8 cellular contexts compared by ENCODE assay signal in genomic region chr20:31951203-31951529, GRCh38. TPM values are rescaled to one million over a fixed set of nuclear protein-coding genes. Genes with fewer than 3 reads are reported as not detected.
DNase-seq lines count a peak whose midpoint lies in the region; ATAC-seq, FAIRE-seq and TF ChIP-seq lines count a peak whose summit lies in the region.

No MANE protein-coding gene starts in this region.

- H3K9me3 ChIP-seq in CD4-positive, alpha-beta T cell (ENCODE audit: control insufficient read depth, low read length): no peaks in the 10 kb centered on the region
- H3K9me3 ChIP-seq in OCI-LY7 (ENCODE audit: low read length) (peaks cover 13% of the 10 kb centered on the region), endothelial cell of umbilical vein (replicated peaks; ENCODE audit: control insufficient read depth, insufficient read depth, low read length) (no peaks in the 10 kb centered on the region), neuronal stem cell (replicated peaks in 1 of 2; ENCODE audit: control insufficient read depth in 2 of 2, insufficient read depth in 1 of 2, low read depth in 1 of 2, low read length in 2 of 2) (peaks cover 0 to 8% of the 10 kb centered on the region in 2 donors)

- POLR2A ChIA-PET in CD4-positive, alpha-beta T cell (lab: Charles Lee): interaction anchor here (1.0 to 1.6 kb wide), 3 partner anchors 72 to 158 kb away, joined by 3 to 5 read pairs (median 5); partner anchors contain the start of gene TM9SF4
- POLR2A ChIA-PET in OCI-LY7 (lab: Charles Lee): interaction anchor here (0.9 to 1.6 kb wide), 2 partner anchors 71 to 91 kb away, joined by 3 to 4 read pairs; no protein-coding TSS in a partner anchor
- POLR2A ChIA-PET in endothelial cell of umbilical vein (lab: Charles Lee): interaction anchor here (1.3 kb wide), 1 partner anchor 96 kb away, joined by 4 read pairs; no protein-coding TSS in a partner anchor

- H3K27me3 Mint-ChIP-seq in CD4-positive, alpha-beta T cell: peaks cover 18% of the 10 kb centered on the region

- H2BK12ac ChIP-seq in neuronal stem cell (ENCODE audit: low read length): no peak overlapping the region

- peaks cover 8% of the 10 kb centered on the region for H3K79me1 ChIP-seq in neuronal stem cell (ENCODE audit: low read depth, low read length)

- CTCF ChIA-PET in CD4-positive, alpha-beta T cell (lab: Charles Lee): interaction anchor here (0.5 to 2.3 kb wide), 5 partner anchors 14 to 164 kb away, joined by 3 to 23 read pairs (median 4); partner anchors contain the start of gene XKR7
- CTCF ChIA-PET in OCI-LY7 (lab: Charles Lee; ENCODE audit: unreplicated experiment): interaction anchor here (0.9 to 2.5 kb wide), 2 partner anchors 66 to 97 kb away, joined by 4 to 7 read pairs; no protein-coding TSS in a partner anchor
- CTCF ChIA-PET in endothelial cell of umbilical vein (lab: Charles Lee): interaction anchor here (0.8 to 2.7 kb wide), 17 partner anchors 9 to 128 kb away, joined by 3 to 64 read pairs (median 8); partner anchors contain the start of gene XKR7

- TF ChIP-seq CTCF in CD4-positive, alpha-beta T cell (IDR thresholded peaks at IDR 0.05): no peak
- TF ChIP-seq CTCF in OCI-LY7 (conservative IDR thresholded peaks at IDR 0.05; ENCODE audit: low read length) (no peak), endothelial cell of umbilical vein (IDR thresholded peaks at IDR 0.05; ENCODE audit: extremely low read depth in 1 of 2, insufficient read depth in 1 of 2, low read depth in 1 of 2, low read length in 2 of 2) (no peak)

- H3K9me2 ChIP-seq in OCI-LY7 (ENCODE audit: insufficient read depth, low read length): no peaks in the 10 kb centered on the region

- H3K9me3 Mint-ChIP-seq in CD4-positive, alpha-beta T cell: no peaks in the 10 kb centered on the region

- no peak for DNase-seq in CD4-positive, alpha-beta T cell
- DNase-seq in OCI-LY7 (ENCODE audit: low spot score) (no peak), endothelial cell of umbilical vein (ENCODE audit: low read depth, low spot score) (no peak), neuronal stem cell (ENCODE audit: low spot score) (no peak), Ammon's horn (ENCODE audit: low spot score) (no peak), NCI-H510A (lab: John Stamatoyannopoulos, UW) (no peak), AML-193 (lab: John Stamatoyannopoulos, UW) (no peak)

- H3K4me3 Mint-ChIP-seq in CD4-positive, alpha-beta T cell: peak overlapping the region; percentile 98

- intact Hi-C loops in CD4-positive, alpha-beta T cell (cut with DNase I, micrococcal nuclease): loop anchor here in 1 of 2 experiments (5.0 to 10.0 kb wide), 2 partner anchors 256 to 1714 kb away; partner anchors contain the start of genes ACTL10, C20orf144, PLAGL2 and POFUT1
- intact Hi-C loops in OCI-LY7 (cut with micrococcal nuclease; ENCODE audit: unreplicated experiment): loop anchor here (5.0 kb wide), 1 partner anchor 156 kb away; the partner anchor contains the start of gene TM9SF4
- intact Hi-C loops in endothelial cell of umbilical vein (cut with micrococcal nuclease): loop anchor here (5.0 kb wide), 1 partner anchor 56 kb away; no protein-coding TSS in a partner anchor

- peak overlapping the region; percentile 10 for H3K27ac ChIP-seq in CD4-positive, alpha-beta T cell (ENCODE audit: low read depth, low read length)
- peak overlapping the region; percentile 62 for H3K27ac ChIP-seq in OCI-LY7 (ENCODE audit: low read depth, low read length, poor library complexity, severe bottlenecking)
- H3K27ac ChIP-seq in endothelial cell of umbilical vein (ENCODE audit: insufficient read depth, low read depth, low read length): peak overlapping the region; percentile 85
- no peak overlapping the region for H3K27ac ChIP-seq in neuronal stem cell (replicated peaks; ENCODE audit: low read length)

- peak overlapping the region; percentile 20 for H2AK5ac ChIP-seq in neuronal stem cell (ENCODE audit: low read depth, low read length)

- peaks cover 52% of the 10 kb centered on the region for H3K36me3 Mint-ChIP-seq in CD4-positive, alpha-beta T cell (ENCODE audit: low read depth)

- no peak overlapping the region for H2BK15ac ChIP-seq in neuronal stem cell (ENCODE audit: low read length)

- H3K4me3 ChIP-seq in OCI-LY7 (ENCODE audit: low read depth, low read length, poor library complexity, severe bottlenecking) (peak overlapping the region; percentile 79), endothelial cell of umbilical vein (replicated peaks in 1 of 3; ENCODE audit: insufficient read depth in 1 of 3, low read depth in 1 of 3, low read length in 3 of 3) (peak overlapping the region; percentile 97 to 99 (median 97)), neuronal stem cell (ENCODE audit: low read length in 2 of 2) (peak overlapping the region; percentile 88 to 90)

- H3K4me2 ChIP-seq in OCI-LY7 (ENCODE audit: low read length) (peak overlapping the region; percentile 85), endothelial cell of umbilical vein (ENCODE audit: insufficient read depth, low read length) (peak overlapping the region; percentile 94), neuronal stem cell (ENCODE audit: insufficient read depth, low read length, poor library complexity, severe bottlenecking) (peak overlapping the region; percentile 82)

- BruUV-seq in OCI-LY7 (replicated peaks; lab: Mats Ljungman, UMichigan): no TSS peak
- no TSS peak for BruUV-seq in endothelial cell of umbilical vein (replicated peaks; lab: Mats Ljungman, UMichigan)

- H3K36me3 ChIP-seq in OCI-LY7 (ENCODE audit: insufficient read depth, low read length) (peaks cover 44% of the 10 kb centered on the region), endothelial cell of umbilical vein (ENCODE audit: control insufficient read depth in 2 of 2, extremely low read depth in 1 of 2, insufficient read depth in 2 of 2, low read length in 2 of 2) (peaks cover 17 to 20% of the 10 kb centered on the region in 2 experiments), neuronal stem cell (replicated peaks in 1 of 2; ENCODE audit: control insufficient read depth in 2 of 2, insufficient read depth in 2 of 2, low read length in 2 of 2) (peaks cover 25 to 46% of the 10 kb centered on the region in 2 donors)

- peaks cover 35% of the 10 kb centered on the region for H3K4me1 Mint-ChIP-seq in CD4-positive, alpha-beta T cell (ENCODE audit: low read depth)

- dilution Hi-C loops in endothelial cell of umbilical vein (cut with MboI; ENCODE audit: extremely low pct_ligation_motif_present, low sequenced_read_pairs): no loop called here

- peak overlapping the region; percentile 33 for H3K14ac ChIP-seq in neuronal stem cell (ENCODE audit: low read length)

- no peak overlapping the region for H4K91ac ChIP-seq in neuronal stem cell (ENCODE audit: low read depth, low read length, poor library complexity)

- H3K23ac ChIP-seq in neuronal stem cell (ENCODE audit: low read depth, low read length, poor library complexity): no peak overlapping the region

- H4K8ac ChIP-seq in neuronal stem cell (ENCODE audit: low read depth, low read length): no peak overlapping the region

- H3K9ac ChIP-seq in endothelial cell of umbilical vein (replicated peaks; ENCODE audit: extremely low read depth, insufficient read depth, low read length): peak overlapping the region; percentile 99
- peak overlapping the region; percentile 87 for H3K9ac ChIP-seq in neuronal stem cell (ENCODE audit: low read depth, low read length, poor library complexity)

- no peaks in the 10 kb centered on the region for H3K9me1 ChIP-seq in endothelial cell of umbilical vein (replicated peaks; ENCODE audit: control insufficient read depth, extremely low read depth, insufficient read depth, low read length)

- H3K27ac Mint-ChIP-seq in CD4-positive, alpha-beta T cell: peak overlapping the region; percentile 84

- no peak overlapping the region for H2BK5ac ChIP-seq in neuronal stem cell (ENCODE audit: low read length)

- FAIRE-seq in endothelial cell of umbilical vein (lab: Jason Lieb, UNC): no peak

- TF ChIP-seq POLR2A in endothelial cell of umbilical vein (IDR thresholded peaks at IDR 0.05; ENCODE audit: low read depth, low read length): no peak

- ATAC-seq in CD4-positive, alpha-beta T cell (ENCODE audit: poor library complexity): no peak
- no peak for ATAC-seq in GM21528 (IDR thresholded peaks at IDR 0.05; ENCODE audit: low FRiP score, unreplicated experiment)

- H3K79me2 ChIP-seq in OCI-LY7 (ENCODE audit: insufficient read depth, low read depth, low read length): peaks cover 23% of the 10 kb centered on the region
- H3K79me2 ChIP-seq in endothelial cell of umbilical vein (ENCODE audit: control insufficient read depth, insufficient read depth, low read length): peaks cover 32% of the 10 kb centered on the region

- no CpG with 5 or more reads among the region's 6 CpGs for WGBS in neuronal stem cell (ENCODE audit: extremely low coverage in 2 of 2, insufficient read length in 2 of 2, insufficient replicate concordance in 1 of 2), 2 donors

- peaks cover 4% of the 10 kb centered on the region for H3K27me3 ChIP-seq in CD4-positive, alpha-beta T cell (ENCODE audit: control insufficient read depth, insufficient read depth, low read length)
- H3K27me3 ChIP-seq in endothelial cell of umbilical vein (ENCODE audit: control insufficient read depth in 2 of 2, insufficient read depth in 2 of 2, low read length in 2 of 2): no peaks in the 10 kb centered on the region
- peaks cover 0 to 1% (median 0%) of the 10 kb centered on the region in 3 experiments for H3K27me3 ChIP-seq in neuronal stem cell (ENCODE audit: control insufficient read depth in 3 of 3, insufficient read depth in 3 of 3, low read depth in 1 of 3, low read length in 3 of 3)

- H3K4me1 ChIP-seq in OCI-LY7 (ENCODE audit: insufficient read depth, low read length, poor library complexity, severe bottlenecking) (peaks cover 13% of the 10 kb centered on the region), endothelial cell of umbilical vein (ENCODE audit: control insufficient read depth, extremely low read depth, insufficient read depth, low read length) (peaks cover 7% of the 10 kb centered on the region), neuronal stem cell (ENCODE audit: control insufficient read depth in 2 of 2, insufficient read depth in 1 of 2, low read depth in 1 of 2, low read length in 2 of 2) (peaks cover 5 to 6% of the 10 kb centered on the region in 2 donors)

- 0 out of 2 replicates have a peak, but pooled peaks cover 9% of the 10 kb centered on the region for H4K20me1 ChIP-seq in OCI-LY7 (ENCODE audit: insufficient read depth, low read length)
- H4K20me1 ChIP-seq in endothelial cell of umbilical vein (replicated peaks; ENCODE audit: control insufficient read depth, extremely low read depth, insufficient read depth, low read length): no peaks in the 10 kb centered on the region

- H2AFZ ChIP-seq in OCI-LY7 (ENCODE audit: low read length) (peak overlapping the region; percentile 40; the same call in 1 of the 2 replicates), endothelial cell of umbilical vein (ENCODE audit: low read depth, low read length) (peak overlapping the region; percentile 98), neuronal stem cell (ENCODE audit: low read length) (peak overlapping the region; percentile 93)

- H3K4ac ChIP-seq in neuronal stem cell (ENCODE audit: low read length): no peak overlapping the region

- no peak overlapping the region for H2BK120ac ChIP-seq in neuronal stem cell (ENCODE audit: low read depth, low read length)

- H3K18ac ChIP-seq in neuronal stem cell (ENCODE audit: low read length): peak overlapping the region; percentile 91

RNA-seq across cellular contexts. Expression of gene PDRG1, which starts 0.7 kb away (rescaled TPM):
- 1 to 10 TPM; 6.5 to 7.1 TPM for total RNA-seq in CD4-positive, alpha-beta T cell
- 9.7 and 11.2 TPM in 2 replicates for total RNA-seq in OCI-LY7 (2014; rRNA removed; shearing (Covaris generic))
- total RNA-seq in OCI-LY7 (2022): 19.7 and 22.5 TPM in 2 replicates
- total RNA-seq in endothelial cell of umbilical vein: 12.6 and 14.6 TPM in 2 replicates
- 13.1 and 17.0 TPM in 2 replicates for polyA plus RNA-seq in endothelial cell of umbilical vein
- polyA plus RNA-seq in endothelial cell of umbilical vein (2011; cell fraction: cytosol; rRNA removed): 19.2 and 19.9 TPM in 2 replicates
- polyA plus RNA-seq in endothelial cell of umbilical vein (2011; cell fraction: nucleus; rRNA removed): 10.2 and 11.5 TPM in 2 replicates
- polyA plus RNA-seq in endothelial cell of umbilical vein (2012): 14.1 and 16.3 TPM in 2 replicates
- polyA minus RNA-seq in endothelial cell of umbilical vein: 2.4 and 4.5 TPM in 2 replicates
- 6.5 TPM for polyA minus RNA-seq in endothelial cell of umbilical vein (2011; cell fraction: cytosol; rRNA and poly(A)+ RNA removed)
- polyA minus RNA-seq in endothelial cell of umbilical vein (2011; cell fraction: nucleus; rRNA and poly(A)+ RNA removed): 3.0 and 3.4 TPM in 2 replicates
- 20.2 TPM for polyA plus RNA-seq in neuronal stem cell (2013, experiment 1 of 2)
- polyA plus RNA-seq in neuronal stem cell (2013, experiment 2 of 2): 20.3 TPM

RNA-seq across cellular contexts. Expression of gene XKR7, which starts 16.8 kb away (rescaled TPM):
- total RNA-seq in CD4-positive, alpha-beta T cell: not detected
- total RNA-seq in OCI-LY7 (2014; rRNA removed; shearing (Covaris generic)): 0.08 TPM in 1 of 2 replicates, not detected in the other
- total RNA-seq in OCI-LY7 (2022): 0.06 TPM in 1 of 2 replicates, not detected in the other
- total RNA-seq in endothelial cell of umbilical vein: 0.04 TPM in 1 of 2 replicates, not detected in the other
- not detected in 2 replicates for polyA plus RNA-seq in endothelial cell of umbilical vein
- not detected in 2 replicates for polyA plus RNA-seq in endothelial cell of umbilical vein (2011; cell fraction: cytosol; rRNA removed)
- not detected in 2 replicates for polyA plus RNA-seq in endothelial cell of umbilical vein (2011; cell fraction: nucleus; rRNA removed)
- polyA plus RNA-seq in endothelial cell of umbilical vein (2012): not detected in 2 replicates
- polyA minus RNA-seq in endothelial cell of umbilical vein: not detected in 2 replicates
- polyA minus RNA-seq in endothelial cell of umbilical vein (2011; cell fraction: cytosol; rRNA and poly(A)+ RNA removed): not detected
- polyA minus RNA-seq in endothelial cell of umbilical vein (2011; cell fraction: nucleus; rRNA and poly(A)+ RNA removed): not detected in 2 replicates
- polyA plus RNA-seq in neuronal stem cell (2013, experiment 1 of 2): 0.06 TPM
- polyA plus RNA-seq in neuronal stem cell (2013, experiment 2 of 2): 0.07 TPM

RNA-seq across cellular contexts. Expression of gene CCM2L, which starts 59.1 kb away (rescaled TPM):
- total RNA-seq in CD4-positive, alpha-beta T cell: not detected
- not detected in 2 replicates for total RNA-seq in OCI-LY7 (2014; rRNA removed; shearing (Covaris generic))
- total RNA-seq in OCI-LY7 (2022) (0.92 and 1.4 TPM in 2 replicates), endothelial cell of umbilical vein (12.4 and 13.4 TPM in 2 replicates)
- polyA plus RNA-seq in endothelial cell of umbilical vein: 10.8 and 15.1 TPM in 2 replicates
- polyA plus RNA-seq in endothelial cell of umbilical vein (2011; cell fraction: cytosol; rRNA removed): 6.3 and 7.3 TPM in 2 replicates
- 13.5 and 15.0 TPM in 2 replicates for polyA plus RNA-seq in endothelial cell of umbilical vein (2011; cell fraction: nucleus; rRNA removed)
- 2.5 and 2.9 TPM in 2 replicates for polyA plus RNA-seq in endothelial cell of umbilical vein (2012)
- 7.7 and 12.6 TPM in 2 replicates for polyA minus RNA-seq in endothelial cell of umbilical vein
- polyA minus RNA-seq in endothelial cell of umbilical vein (2011; cell fraction: cytosol; rRNA and poly(A)+ RNA removed): not detected
- polyA minus RNA-seq in endothelial cell of umbilical vein (2011; cell fraction: nucleus; rRNA and poly(A)+ RNA removed): 2.5 and 4.3 TPM in 2 replicates
- polyA plus RNA-seq in neuronal stem cell (2013, experiment 1 of 2): 1.4 TPM
- 1.2 TPM for polyA plus RNA-seq in neuronal stem cell (2013, experiment 2 of 2)

Comparison
In these comparisons a context has a peak if more than half of its experiments do, and no peak if none do; other contexts are left out.
1. H2AFZ ChIP-seq: peak in every context shown above with its lines; median percentile 98 in endothelial cell of umbilical vein; 93 in neuronal stem cell; 40 in OCI-LY7.